ENCODE assay signal across 2 cellular contexts in the genomic region with DNA sequence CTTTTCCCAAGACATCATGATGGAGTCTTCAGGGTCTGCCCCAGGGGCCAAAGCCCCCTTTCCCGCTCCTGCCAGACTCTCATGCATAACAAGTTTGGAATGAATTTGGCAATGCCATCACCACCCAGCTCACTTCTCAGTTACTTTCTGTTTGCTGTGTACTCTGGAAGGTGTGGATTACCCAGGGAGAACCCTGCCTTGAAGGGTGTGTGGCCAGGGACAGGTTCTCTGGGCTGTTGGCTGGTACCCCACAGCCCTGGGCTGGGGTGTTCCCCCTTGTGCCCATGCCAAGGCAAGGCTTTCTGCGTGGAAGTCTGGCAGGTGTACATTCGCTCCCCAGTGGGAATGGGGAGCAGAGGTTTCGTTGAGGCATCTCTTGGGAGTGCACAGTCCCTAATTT.
TF ChIP-seq lines count a peak whose summit lies in the region.

No MANE protein-coding gene starts in this region.

TF ChIP-seq in A549, 52 proteins besides CTCF, POLR2A, EP300 and RAD21:
- TF ChIP-seq, protein P1, sequence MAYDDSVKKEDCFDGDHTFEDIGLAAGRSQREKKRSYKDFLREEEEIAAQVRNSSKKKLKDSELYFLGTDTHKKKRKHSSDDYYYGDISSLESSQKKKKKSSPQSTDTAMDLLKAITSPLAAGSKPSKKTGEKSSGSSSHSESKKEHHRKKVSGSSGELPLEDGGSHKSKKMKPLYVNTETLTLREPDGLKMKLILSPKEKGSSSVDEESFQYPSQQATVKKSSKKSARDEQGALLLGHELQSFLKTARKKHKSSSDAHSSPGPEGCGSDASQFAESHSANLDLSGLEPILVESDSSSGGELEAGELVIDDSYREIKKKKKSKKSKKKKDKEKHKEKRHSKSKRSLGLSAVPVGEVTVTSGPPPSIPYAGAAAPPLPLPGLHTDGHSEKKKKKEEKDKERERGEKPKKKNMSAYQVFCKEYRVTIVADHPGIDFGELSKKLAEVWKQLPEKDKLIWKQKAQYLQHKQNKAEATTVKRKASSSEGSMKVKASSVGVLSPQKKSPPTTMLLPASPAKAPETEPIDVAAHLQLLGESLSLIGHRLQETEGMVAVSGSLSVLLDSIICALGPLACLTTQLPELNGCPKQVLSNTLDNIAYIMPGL (CRISPR knock-in tag; IDR thresholded peaks at IDR 0.05; ENCODE audit: borderline replicate concordance), result no peak
- no peak for TF ChIP-seq CHD4 (IDR thresholded peaks at IDR 0.05; ENCODE audit: borderline replicate concordance)
- TF ChIP-seq TFCP2L1 (CRISPR knock-in tag; IDR thresholded peaks at IDR 0.05), result no peak
- TF ChIP-seq GATA3 (IDR thresholded peaks at IDR 0.05; ENCODE audit: borderline replicate concordance), result no peak
- TF ChIP-seq MAZ (IDR thresholded peaks at IDR 0.05; ENCODE audit: borderline replicate concordance, low read depth, low read length), result no peak
- TF ChIP-seq RARB (CRISPR knock-in tag; IDR thresholded peaks at IDR 0.05), result no peak
- TF ChIP-seq ZSCAN20 (CRISPR knock-in tag; IDR thresholded peaks at IDR 0.05), result no peak
- no peak for TF ChIP-seq NR3C1 (IDR thresholded peaks at IDR 0.05)
- TF ChIP-seq, protein P2, sequence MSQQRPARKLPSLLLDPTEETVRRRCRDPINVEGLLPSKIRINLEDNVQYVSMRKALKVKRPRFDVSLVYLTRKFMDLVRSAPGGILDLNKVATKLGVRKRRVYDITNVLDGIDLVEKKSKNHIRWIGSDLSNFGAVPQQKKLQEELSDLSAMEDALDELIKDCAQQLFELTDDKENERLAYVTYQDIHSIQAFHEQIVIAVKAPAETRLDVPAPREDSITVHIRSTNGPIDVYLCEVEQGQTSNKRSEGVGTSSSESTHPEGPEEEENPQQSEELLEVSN (IDR thresholded peaks at IDR 0.05; ENCODE audit: borderline replicate concordance, low read depth), result no peak
- TF ChIP-seq, protein P3, sequence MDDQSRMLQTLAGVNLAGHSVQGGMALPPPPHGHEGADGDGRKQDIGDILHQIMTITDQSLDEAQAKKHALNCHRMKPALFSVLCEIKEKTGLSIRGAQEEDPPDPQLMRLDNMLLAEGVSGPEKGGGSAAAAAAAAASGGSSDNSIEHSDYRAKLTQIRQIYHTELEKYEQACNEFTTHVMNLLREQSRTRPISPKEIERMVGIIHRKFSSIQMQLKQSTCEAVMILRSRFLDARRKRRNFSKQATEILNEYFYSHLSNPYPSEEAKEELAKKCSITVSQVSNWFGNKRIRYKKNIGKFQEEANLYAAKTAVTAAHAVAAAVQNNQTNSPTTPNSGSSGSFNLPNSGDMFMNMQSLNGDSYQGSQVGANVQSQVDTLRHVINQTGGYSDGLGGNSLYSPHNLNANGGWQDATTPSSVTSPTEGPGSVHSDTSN (IDR thresholded peaks at IDR 0.05), result no peak
- no peak for TF ChIP-seq CEBPB (IDR thresholded peaks at IDR 0.05)
- no peak for TF ChIP-seq CBX8 (IDR thresholded peaks at IDR 0.05)
- no peak for TF ChIP-seq ZNF302 (CRISPR knock-in tag; IDR thresholded peaks at IDR 0.05)
- TF ChIP-seq KDM1A (IDR thresholded peaks at IDR 0.05; ENCODE audit: low read depth), result no peak
- TF ChIP-seq, protein P4, sequence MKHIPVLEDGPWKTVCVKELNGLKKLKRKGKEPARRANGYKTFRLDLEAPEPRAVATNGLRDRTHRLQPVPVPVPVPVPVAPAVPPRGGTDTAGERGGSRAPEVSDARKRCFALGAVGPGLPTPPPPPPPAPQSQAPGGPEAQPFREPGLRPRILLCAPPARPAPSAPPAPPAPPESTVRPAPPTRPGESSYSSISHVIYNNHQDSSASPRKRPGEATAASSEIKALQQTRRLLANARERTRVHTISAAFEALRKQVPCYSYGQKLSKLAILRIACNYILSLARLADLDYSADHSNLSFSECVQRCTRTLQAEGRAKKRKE (CRISPR knock-in tag; IDR thresholded peaks at IDR 0.05; ENCODE audit: low read depth), result no peak
- no peak for TF ChIP-seq NPAS2 (CRISPR knock-in tag; IDR thresholded peaks at IDR 0.05; ENCODE audit: borderline replicate concordance)
- TF ChIP-seq RNF2 (IDR thresholded peaks at IDR 0.05; ENCODE audit: borderline replicate concordance, low read depth), result no peak
- TF ChIP-seq KDM5A (IDR thresholded peaks at IDR 0.05), result no peak
- TF ChIP-seq PHF8 (IDR thresholded peaks at IDR 0.05; ENCODE audit: borderline replicate concordance, low read depth), result no peak
- TF ChIP-seq RCOR1 (IDR thresholded peaks at IDR 0.05; ENCODE audit: low read depth, low read length), result no peak

TF ChIP-seq in SK-N-SH, 30 proteins besides CTCF, POLR2A, EP300 and RAD21 (continued from another document):
- TF ChIP-seq, protein P5, sequence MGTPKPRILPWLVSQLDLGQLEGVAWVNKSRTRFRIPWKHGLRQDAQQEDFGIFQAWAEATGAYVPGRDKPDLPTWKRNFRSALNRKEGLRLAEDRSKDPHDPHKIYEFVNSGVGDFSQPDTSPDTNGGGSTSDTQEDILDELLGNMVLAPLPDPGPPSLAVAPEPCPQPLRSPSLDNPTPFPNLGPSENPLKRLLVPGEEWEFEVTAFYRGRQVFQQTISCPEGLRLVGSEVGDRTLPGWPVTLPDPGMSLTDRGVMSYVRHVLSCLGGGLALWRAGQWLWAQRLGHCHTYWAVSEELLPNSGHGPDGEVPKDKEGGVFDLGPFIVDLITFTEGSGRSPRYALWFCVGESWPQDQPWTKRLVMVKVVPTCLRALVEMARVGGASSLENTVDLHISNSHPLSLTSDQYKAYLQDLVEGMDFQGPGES (IDR thresholded peaks at IDR 0.05; ENCODE audit: low read depth, low read length), result no peak
- TF ChIP-seq EZH2phosphoT487 (IDR thresholded peaks at IDR 0.05; ENCODE audit: borderline replicate concordance, low read depth) (no peak), RCOR1 (IDR thresholded peaks at IDR 0.05; ENCODE audit: low read length) (no peak)
TF ChIP-seq in SK-N-SH: peak in this region for 0.
